In genomic region chr7:68678196-68678595, GRCh38 we compare ENCODE assay signal across 17 cellular contexts.
"Had no signal": no experiment of that assay in that cellular context is flagged by ENCODE, and none has a peak within 500 bp of the region (broad histone marks: within the 10 kb centered on the region; RNA-seq: fewer than 3 reads in every experiment).

No MANE protein-coding gene starts in this region.

- DNase-seq: Karpas-422; KG1; MV-4-11; NCI-H1048; NCI-H1436 treated with DMSO at 0.1 percent for 48 hours; NCI-H1694; NCI-H187 treated with DMSO at 0.1 percent for 48 hours; NCI-H2171 treated with DMSO at 0.1 percent for 48 hours; NCI-H510A; NCI-H524 treated with DMSO at 0.1 percent for 48 hours; NCI-H774; NK-92 treated with Interleukin-12 subunit alpha and Interleukin-12 subunit beta, amount 100 ng/mL, for 24 hours; OCI-M1; PC-9; Peyer's patch; SHP77 treated with DMSO at 0.1 percent for 48 hours; SJCRH30 had no signal

- H3K4me1 ChIP-seq: Peyer's patch, SJCRH30 had no signal

- H2AFZ ChIP-seq: PC-9 had no signal

- H3K4me2 ChIP-seq: PC-9 had no signal

- H3K36me3 ChIP-seq: Peyer's patch, SJCRH30 had no signal

- H3K9me3 ChIP-seq: SJCRH30 had no signal

- H3K4me3 ChIP-seq: PC-9, Peyer's patch, SJCRH30 had no signal

- H3K27me3 ChIP-seq: Peyer's patch, SJCRH30 had no signal

- H3K27ac ChIP-seq: PC-9, Peyer's patch, SJCRH30 had no signal
